ENCODE assay signal across 25 cellular contexts in genomic region chr1:52511439-52511838, GRCh38.
"Had no signal": no experiment of that assay in that cellular context is flagged by ENCODE, and none has a peak within 500 bp of the region (broad histone marks: within the 10 kb centered on the region; RNA-seq: fewer than 3 reads in every experiment).

No MANE protein-coding gene starts in this region.

- H3K4me1 ChIP-seq: Peyer's patch had no signal

- H3K27ac ChIP-seq: brain microvascular endothelial cell, Peyer's patch, RWPE1, VCaP had no signal

- ATAC-seq: PC-3, Right ventricle myocardium inferior had no signal

- DNase-seq: activated B cell treated with CpG ODN at 0.5 μM for 24 hours; activated CD4-positive, alpha-beta memory T cell treated with anti-CD3 and anti-CD28 coated beads, Interleukin-2, amount 10 ng/mL, durations not matched to agents 7 days and 5 days; activated CD4-positive, alpha-beta T cell treated with anti-CD3 and anti-CD28 coated beads for 48 hours; activated CD4-positive, CD25-positive, alpha-beta regulatory T cell treated with anti-CD3 and anti-CD28 coated beads, Interleukin-2, amount 50 U/mL, for 72 hours; activated effector memory CD4-positive, alpha-beta T cell treated with Interleukin-2 at 50 U/mL for 16 hours; activated naive CD4-positive, alpha-beta T cell treated with anti-CD3 and anti-CD28 coated beads, Interleukin-2, amount 10 ng/mL, durations not matched to agents 7 days and 5 days; activated T-cell treated with anti-CD3 and anti-CD28 coated beads, Interleukin-2, amount 50 U/mL, for 4 hours; amniotic stem cell; aorta; brain microvascular endothelial cell; central memory CD4-positive, alpha-beta T cell; NCI-H1105; NCI-H1417 treated with DMSO at 0.1 percent for 48 hours; NCI-H187 treated with DMSO at 0.1 percent for 48 hours; NCI-H2081; NCI-H345; NCI-H524 treated with DMSO at 0.1 percent for 48 hours; PC-3; Peyer's patch; SW 1271; T1000 had no signal

- H3K9me3 ChIP-seq: Peyer's patch had no signal

- H3K4me3 Mint-ChIP-seq: activated B cell treated with CpG ODN at 0.5 μM for 24 hours; activated CD4-positive, alpha-beta memory T cell treated with anti-CD3 and anti-CD28 coated beads, Interleukin-2, amount 10 ng/mL, durations not matched to agents 7 days and 5 days; activated naive CD4-positive, alpha-beta T cell treated with anti-CD3 and anti-CD28 coated beads, Interleukin-2, amount 10 ng/mL, durations not matched to agents 7 days and 5 days; activated naive CD8-positive, alpha-beta T cell; activated T-cell treated with anti-CD3 and anti-CD28 coated beads, Interleukin-2, amount 50 U/mL, for 4 hours had no signal

- H3K36me3 ChIP-seq: brain microvascular endothelial cell had no signal

- H3K9me3 Mint-ChIP-seq: activated B cell treated with CpG ODN at 0.5 μM for 24 hours; activated CD4-positive, alpha-beta memory T cell treated with anti-CD3 and anti-CD28 coated beads, Interleukin-2, amount 10 ng/mL, durations not matched to agents 7 days and 5 days; activated naive CD4-positive, alpha-beta T cell treated with anti-CD3 and anti-CD28 coated beads, Interleukin-2, amount 10 ng/mL, durations not matched to agents 7 days and 5 days; activated T-cell treated with anti-CD3 and anti-CD28 coated beads, Interleukin-2, amount 50 U/mL, for 4 hours had no signal

- H3K4me1 Mint-ChIP-seq: activated B cell treated with CpG ODN at 0.5 μM for 24 hours had no signal

- H3K4me3 ChIP-seq: Peyer's patch had no signal

- H3K27me3 ChIP-seq: brain microvascular endothelial cell, Peyer's patch had no signal

- H3K27ac Mint-ChIP-seq: activated B cell treated with CpG ODN at 0.5 μM for 24 hours; activated CD4-positive, alpha-beta memory T cell treated with anti-CD3 and anti-CD28 coated beads, Interleukin-2, amount 10 ng/mL, durations not matched to agents 7 days and 5 days; activated naive CD4-positive, alpha-beta T cell treated with anti-CD3 and anti-CD28 coated beads, Interleukin-2, amount 10 ng/mL, durations not matched to agents 7 days and 5 days; activated naive CD8-positive, alpha-beta T cell had no signal

- H3K27me3 Mint-ChIP-seq: activated B cell treated with CpG ODN at 0.5 μM for 24 hours; activated CD4-positive, alpha-beta memory T cell treated with anti-CD3 and anti-CD28 coated beads, Interleukin-2, amount 10 ng/mL, durations not matched to agents 7 days and 5 days; activated naive CD4-positive, alpha-beta T cell treated with anti-CD3 and anti-CD28 coated beads, Interleukin-2, amount 10 ng/mL, durations not matched to agents 7 days and 5 days; activated naive CD8-positive, alpha-beta T cell had no signal
